Comparison of ENCODE assay signal across 8 cellular contexts in the genomic region with DNA sequence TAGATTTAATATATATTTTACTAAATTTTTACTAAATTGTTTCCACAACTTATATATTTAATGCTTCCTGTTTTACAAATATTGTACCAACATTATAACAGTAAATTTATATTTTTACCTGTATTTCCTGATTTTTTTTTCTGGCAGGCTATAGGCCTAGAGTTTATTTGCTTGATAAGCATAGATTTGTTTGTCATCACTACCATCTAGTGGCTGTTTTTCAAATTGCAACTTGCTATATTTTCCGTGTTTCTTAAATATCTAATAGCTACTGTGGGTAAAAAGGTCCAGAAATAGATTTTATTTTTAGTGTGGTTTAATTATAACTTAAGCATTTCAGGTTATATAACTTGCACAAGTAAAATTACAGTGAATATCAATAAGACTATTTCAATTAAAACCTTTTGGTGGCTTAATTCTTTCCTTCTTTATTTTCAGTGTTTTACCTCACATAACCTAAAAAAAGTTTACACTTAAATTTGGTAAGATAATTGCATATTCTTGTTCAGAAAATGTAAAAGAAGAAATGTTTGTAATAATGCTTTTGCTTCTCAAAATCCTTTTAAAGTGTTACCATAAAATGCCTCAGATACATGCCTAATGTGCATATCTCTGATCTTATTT.
DNase-seq lines count a peak whose midpoint lies in the region; ATAC-seq and FAIRE-seq lines count a peak whose summit lies in the region.

No MANE protein-coding gene starts in this region.

- FAIRE-seq in urothelium cell line (lab: Jason Lieb, UNC) = no peak

- ATAC-seq in HG02981 (IDR thresholded peaks at IDR 0.05; ENCODE audit: unreplicated experiment) = peak; percentile 69
- ATAC-seq in left lobe of liver = peak; percentile 84

- DNase-seq in A172 (ENCODE audit: low spot score) (peak; percentile 48), GM03348 (ENCODE audit: low spot score) (peak; percentile 39), NCI-H2171 treated with DMSO at 0.1 percent for 48 hours (lab: John Stamatoyannopoulos, UW) (peak; percentile 70), brain pericyte (ENCODE audit: low read depth, low spot score) (peak; percentile 24), left lobe of liver (ENCODE audit: low spot score) (no peak), urothelium cell line (ENCODE audit: low spot score) (no peak), NK-92 (lab: John Stamatoyannopoulos, UW; ENCODE audit: unreplicated experiment) (no peak)

Comparison
In these comparisons a context has a peak if more than half of its experiments do, and no peak if none do; other contexts are left out.
1. DNase-seq: peak in A172 (single experiment), GM03348 (single experiment), NCI-H2171 treated with DMSO at 0.1 percent for 48 hours (single experiment) and brain pericyte (single experiment); none in left lobe of liver (single experiment), urothelium cell line (single experiment) and NK-92 (single experiment).